Comparison of ENCODE assay signal across 17 cellular contexts in the genomic region with DNA sequence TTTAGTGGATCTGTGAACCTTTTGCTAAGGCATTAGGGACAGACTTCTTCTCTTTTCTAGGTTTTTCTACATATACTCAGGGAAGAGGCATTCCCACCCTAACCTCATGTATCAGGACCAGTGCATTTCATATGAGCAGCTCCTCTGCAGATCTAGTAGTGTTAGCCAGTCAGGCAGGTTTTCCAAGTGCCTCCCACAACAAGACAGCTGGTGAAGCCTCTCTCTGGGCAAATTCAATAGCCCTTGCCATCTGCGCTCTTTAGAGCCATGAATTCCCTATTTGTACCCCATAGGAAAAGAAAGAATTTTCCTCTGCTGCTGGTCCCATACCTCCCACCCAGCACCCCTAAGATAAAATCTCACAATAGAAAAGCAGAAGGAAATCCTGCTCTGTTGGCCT.
DNase-seq lines count a peak whose midpoint lies in the region; ATAC-seq lines count a peak whose summit lies in the region.
"Had no signal": no experiment of that assay in that cellular context is flagged by ENCODE, and none has a peak within 500 bp of the region (broad histone marks: within the 10 kb centered on the region; RNA-seq: fewer than 3 reads in every experiment).

No MANE protein-coding gene starts in this region.

- DNase-seq in DMS 273 treated with DMSO at 0.1 percent for 48 hours (lab: John Stamatoyannopoulos, UW), result peak; percentile 95
- peak; percentile 92 for DNase-seq in NCI-H1694 (lab: John Stamatoyannopoulos, UW)
- DNase-seq in NCI-H524 (lab: John Stamatoyannopoulos, UW), result peak; percentile 94 to 99
- DNase-seq in islet precursor cell, result peak; percentile 60
- DNase-seq in activated CD4-positive, alpha-beta memory T cell treated with anti-CD3 and anti-CD28 coated beads for 36 hours, result no peak
- DNase-seq in HUDEP-2 (lab: John Stamatoyannopoulos, UW; ENCODE audit: unreplicated experiment in 76 of 76), result no peak
- DNase-seq: CD4-positive, alpha-beta memory T cell; H7; IMR-90; Karpas-422; MM.1S; NCI-H1092 treated with DMSO at 0.1 percent for 48 hours; NCI-H69; PC-3; SJCRH30; SW 1271 had no signal

- ATAC-seq in HG03442 (IDR thresholded peaks at IDR 0.05; ENCODE audit: unreplicated experiment), result no peak

- H3K27ac Mint-ChIP-seq in activated CD4-positive, alpha-beta memory T cell treated with anti-CD3 and anti-CD28 coated beads for 36 hours, result no peak overlapping the region
- H3K27ac Mint-ChIP-seq: CD4-positive, alpha-beta memory T cell had no signal

- H3K9me3 Mint-ChIP-seq in activated CD4-positive, alpha-beta memory T cell treated with anti-CD3 and anti-CD28 coated beads for 36 hours, result peaks cover 3% of the 10 kb centered on the region

- no peaks in the 10 kb centered on the region for H3K4me1 Mint-ChIP-seq in activated CD4-positive, alpha-beta memory T cell treated with anti-CD3 and anti-CD28 coated beads for 36 hours (ENCODE audit: low read depth)
- H3K4me1 Mint-ChIP-seq: CD4-positive, alpha-beta memory T cell had no signal

- intact Hi-C loops in activated CD4-positive, alpha-beta memory T cell treated with anti-CD3 and anti-CD28 coated beads for 36 hours (cut with micrococcal nuclease), result no loop called here

- CTCF ChIA-PET in activated CD4-positive, alpha-beta memory T cell treated with anti-CD3 and anti-CD28 coated beads for 36 hours (lab: Charles Lee), result no interaction called here

- H3K4me3 Mint-ChIP-seq in activated CD4-positive, alpha-beta memory T cell treated with anti-CD3 and anti-CD28 coated beads for 36 hours, result no peak overlapping the region
- H3K4me3 Mint-ChIP-seq: CD4-positive, alpha-beta memory T cell had no signal

- H3K27me3 Mint-ChIP-seq in activated CD4-positive, alpha-beta memory T cell treated with anti-CD3 and anti-CD28 coated beads for 36 hours, result no peaks in the 10 kb centered on the region
- H3K27me3 Mint-ChIP-seq: CD4-positive, alpha-beta memory T cell had no signal

- H3K36me3 Mint-ChIP-seq in activated CD4-positive, alpha-beta memory T cell treated with anti-CD3 and anti-CD28 coated beads for 36 hours, result no peaks in the 10 kb centered on the region
- H3K36me3 Mint-ChIP-seq: CD4-positive, alpha-beta memory T cell had no signal

- POLR2A ChIA-PET in activated CD4-positive, alpha-beta memory T cell treated with anti-CD3 and anti-CD28 coated beads for 36 hours (lab: Charles Lee), result no interaction called here

Comparison
In these comparisons a context has a peak if more than half of its experiments do, and no peak if none do; other contexts are left out.
1. DNase-seq: peak in DMS 273 treated with DMSO at 0.1 percent for 48 hours (single experiment), NCI-H1694 (single experiment), NCI-H524 (2 of 2) and islet precursor cell (single experiment); none in activated CD4-positive, alpha-beta memory T cell treated with anti-CD3 and anti-CD28 coated beads for 36 hours (single experiment) and HUDEP-2 (0 of 76).